ENCODE assay signal across 1 cellular context in the genomic region with DNA sequence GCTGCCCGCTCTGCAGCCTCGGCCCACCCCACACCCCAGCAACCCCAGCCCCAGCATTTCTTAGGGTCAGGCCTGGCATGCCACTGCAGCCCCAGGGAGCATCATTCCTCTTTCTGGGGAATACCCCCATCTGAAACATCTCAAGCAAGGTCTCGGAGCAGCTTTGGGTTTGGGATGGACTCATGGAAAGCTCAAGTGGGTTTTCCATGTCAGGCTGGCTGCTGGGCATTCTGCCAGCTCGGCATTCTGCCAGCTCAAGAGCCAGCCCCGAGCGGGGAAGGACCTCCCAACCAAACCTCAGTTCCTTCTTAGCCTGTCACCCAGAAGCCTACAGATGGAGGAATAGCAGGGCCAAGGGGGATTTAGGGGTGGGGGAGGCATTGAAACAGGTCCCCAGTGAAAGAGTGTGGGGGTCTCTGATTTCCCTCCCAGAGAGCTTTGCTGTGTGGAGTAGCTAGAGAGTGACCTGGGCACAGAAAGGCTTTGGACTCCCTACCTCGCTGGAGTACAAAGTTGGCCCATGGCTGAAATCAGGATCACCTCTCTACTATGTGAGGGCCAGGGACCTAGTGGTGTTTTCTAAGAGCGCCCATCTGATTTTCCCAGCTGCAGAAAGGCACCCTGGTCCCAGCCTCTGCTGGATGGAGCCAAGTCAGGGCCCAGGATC.
TF ChIP-seq lines count a peak whose summit lies in the region.

No MANE protein-coding gene starts in this region.

TF ChIP-seq in H1, 55 proteins besides CTCF, POLR2A, EP300 and RAD21:
- TF ChIP-seq TCF12 (IDR thresholded peaks at IDR 0.05; ENCODE audit: low read depth, low read length) (no peak), MAFK (IDR thresholded peaks at IDR 0.05; ENCODE audit: low read depth, low read length) (peak; percentile 25; the same call in 1 of the 2 replicates), EGR1 (IDR thresholded peaks at IDR 0.05; ENCODE audit: borderline replicate concordance, low read depth, low read length) (no peak), KDM5A (IDR thresholded peaks at IDR 0.05; ENCODE audit: low read length) (no peak)
